Comparison of ENCODE assay signal across 8 cellular contexts in genomic region chr14:23319746-23320583, GRCh38. TPM values are rescaled to one million over a fixed set of nuclear protein-coding genes. Genes with fewer than 3 reads are reported as not detected.
A peak's percentile ranks its signal among the peaks of the same experiment; 100 is the strongest.
DNase-seq lines count a peak whose midpoint lies in the region; ATAC-seq lines count a peak whose summit lies in the region.

No MANE protein-coding gene starts in this region.

- H3K27me3 Mint-ChIP-seq in activated CD4-positive, alpha-beta T cell treated with anti-CD3 and anti-CD28 coated beads for 36 hours, result no peaks in the 10 kb centered on the region
- H3K27me3 Mint-ChIP-seq in activated naive CD8-positive, alpha-beta T cell treated with anti-CD3 and anti-CD28 coated beads, Interleukin-2, amount 10 ng/mL, durations not matched to agents 7 days and 5 days, result no peaks in the 10 kb centered on the region

- H3K4me3 Mint-ChIP-seq in activated CD4-positive, alpha-beta T cell treated with anti-CD3 and anti-CD28 coated beads for 36 hours, result peak overlapping the region; percentile 93
- peak overlapping the region; percentile 93 for H3K4me3 Mint-ChIP-seq in activated naive CD8-positive, alpha-beta T cell treated with anti-CD3 and anti-CD28 coated beads, Interleukin-2, amount 10 ng/mL, durations not matched to agents 7 days and 5 days

- no peaks in the 10 kb centered on the region for H3K27me3 ChIP-seq in layer of hippocampus (ENCODE audit: control insufficient read depth, insufficient read depth, low read length)

- H3K27ac Mint-ChIP-seq in activated CD4-positive, alpha-beta T cell treated with anti-CD3 and anti-CD28 coated beads for 36 hours, result peak overlapping the region; percentile 95
- H3K27ac Mint-ChIP-seq in activated naive CD8-positive, alpha-beta T cell treated with anti-CD3 and anti-CD28 coated beads, Interleukin-2, amount 10 ng/mL, durations not matched to agents 7 days and 5 days, result peak overlapping the region; percentile 98

- DNase-seq in activated CD4-positive, alpha-beta T cell treated with anti-CD3 and anti-CD28 coated beads for 36 hours, result no peak
- no peak for DNase-seq in activated CD4-positive, alpha-beta T cell treated with anti-CD3 and anti-CD28 coated beads, Interleukin-2, amount 50 U/mL, for 48 hours
- DNase-seq in activated naive CD8-positive, alpha-beta T cell treated with anti-CD3 and anti-CD28 coated beads, Interleukin-2, amount 10 ng/mL, durations not matched to agents 7 days and 5 days, result no peak

- H3K4me1 Mint-ChIP-seq in activated CD4-positive, alpha-beta T cell treated with anti-CD3 and anti-CD28 coated beads for 36 hours, result peaks cover 25% of the 10 kb centered on the region
- H3K4me1 Mint-ChIP-seq in activated naive CD8-positive, alpha-beta T cell treated with anti-CD3 and anti-CD28 coated beads, Interleukin-2, amount 10 ng/mL, durations not matched to agents 7 days and 5 days, result peaks cover 26% of the 10 kb centered on the region

- POLR2A ChIA-PET in activated CD4-positive, alpha-beta T cell treated with anti-CD3 and anti-CD28 coated beads for 36 hours (lab: Charles Lee), result interaction anchor here (0.5 to 4.7 kb wide), 5 partner anchors 17 to 234 kb away, joined by 3 to 93 read pairs (median 14); partner anchors contain the start of genes ACIN1, C14orf119, HOMEZ and PPP1R3E
- POLR2A ChIA-PET in activated naive CD8-positive, alpha-beta T cell treated with anti-CD3 and anti-CD28 coated beads, Interleukin-2, amount 10 ng/mL, durations not matched to agents 7 days and 5 days (lab: Charles Lee), result interaction anchor here (0.6 to 6.4 kb wide), 16 partner anchors 10 to 795 kb away, joined by 3 to 182 read pairs (median 8); partner anchors contain the start of genes ACIN1, BCL2L2, C14orf119 and CEBPE

- peaks cover 30% of the 10 kb centered on the region for H3K36me3 Mint-ChIP-seq in activated CD4-positive, alpha-beta T cell treated with anti-CD3 and anti-CD28 coated beads for 36 hours (ENCODE audit: low read depth)
- H3K36me3 Mint-ChIP-seq in activated naive CD8-positive, alpha-beta T cell treated with anti-CD3 and anti-CD28 coated beads, Interleukin-2, amount 10 ng/mL, durations not matched to agents 7 days and 5 days, result peaks cover 13% of the 10 kb centered on the region

- intact Hi-C loops in activated CD4-positive, alpha-beta T cell treated with anti-CD3 and anti-CD28 coated beads for 36 hours (cut with DNase I, micrococcal nuclease), result loop anchor here in 1 of 2 experiments (5.0 kb wide), 2 partner anchors 237 to 1122 kb away; partner anchors contain the start of genes SDR39U1 and THTPA

- no peak for ATAC-seq in activated CD4-positive, alpha-beta T cell treated with anti-CD3 and anti-CD28 coated beads for 36 hours
- no peak for ATAC-seq in activated naive CD8-positive, alpha-beta T cell treated with anti-CD3 and anti-CD28 coated beads, Interleukin-2, amount 10 ng/mL, durations not matched to agents 7 days and 5 days (ENCODE audit: low read depth)
- no peak for ATAC-seq in HG03571 (IDR thresholded peaks at IDR 0.05; ENCODE audit: unreplicated experiment)
- ATAC-seq in GM18517 (IDR thresholded peaks at IDR 0.05; ENCODE audit: unreplicated experiment), result no peak
- no peak for ATAC-seq in HG02610 (IDR thresholded peaks at IDR 0.05; ENCODE audit: unreplicated experiment)

- H3K9me3 Mint-ChIP-seq in activated CD4-positive, alpha-beta T cell treated with anti-CD3 and anti-CD28 coated beads for 36 hours (ENCODE audit: low read depth), result no peaks in the 10 kb centered on the region
- H3K9me3 Mint-ChIP-seq in activated naive CD8-positive, alpha-beta T cell treated with anti-CD3 and anti-CD28 coated beads, Interleukin-2, amount 10 ng/mL, durations not matched to agents 7 days and 5 days, result no peaks in the 10 kb centered on the region

- CTCF ChIA-PET in activated CD4-positive, alpha-beta T cell treated with anti-CD3 and anti-CD28 coated beads for 36 hours (lab: Charles Lee), result interaction anchor here (0.5 to 11.6 kb wide), 10 partner anchors 9 to 391 kb away, joined by 3 to 173 read pairs (median 4); partner anchors contain the start of genes ACIN1, C14orf119, HOMEZ and PPP1R3E

- H3K27ac ChIP-seq in layer of hippocampus (ENCODE audit: low read depth, low read length), result peak overlapping the region; percentile 98
- peak overlapping the region; percentile 97 for H3K27ac ChIP-seq in temporal lobe (ENCODE audit: low read depth, low read length)

RNA-seq across cellular contexts. Expression of gene PABPN1, which starts 1.3 kb away (rescaled TPM):
- total RNA-seq in activated CD4-positive, alpha-beta T cell treated with anti-CD3 and anti-CD28 coated beads for 36 hours, result 100 to 1,000 TPM; 237 to 338 TPM
- total RNA-seq in activated naive CD8-positive, alpha-beta T cell treated with anti-CD3 and anti-CD28 coated beads, Interleukin-2, amount 10 ng/mL, durations not matched to agents 7 days and 5 days, result 100 to 1,000 TPM; 207 to 208 TPM
- total RNA-seq in temporal lobe, result 38.6 TPM

RNA-seq across cellular contexts. Expression of gene BCL2L2, which starts 13.3 kb away (rescaled TPM):
- 1 to 10 TPM in 1 of 2 experiments, under 1 TPM in 1; 0.73 to 1.2 TPM for total RNA-seq in activated CD4-positive, alpha-beta T cell treated with anti-CD3 and anti-CD28 coated beads for 36 hours
- 1 to 10 TPM; 3.7 to 5.7 TPM for total RNA-seq in activated naive CD8-positive, alpha-beta T cell treated with anti-CD3 and anti-CD28 coated beads, Interleukin-2, amount 10 ng/mL, durations not matched to agents 7 days and 5 days
- 11.1 TPM for total RNA-seq in temporal lobe

RNA-seq across cellular contexts. Expression of gene PPP1R3E, which starts 17.3 kb away (rescaled TPM):
- total RNA-seq in activated CD4-positive, alpha-beta T cell treated with anti-CD3 and anti-CD28 coated beads for 36 hours, result 10 to 100 TPM; 30.9 to 44.6 TPM
- 10 to 100 TPM; 50.8 to 51.7 TPM for total RNA-seq in activated naive CD8-positive, alpha-beta T cell treated with anti-CD3 and anti-CD28 coated beads, Interleukin-2, amount 10 ng/mL, durations not matched to agents 7 days and 5 days
- total RNA-seq in temporal lobe, result 3.0 TPM

RNA-seq across cellular contexts. Expression of gene SLC22A17, which starts 32.7 kb away (rescaled TPM):
- 1 to 10 TPM; 4.7 to 5.3 TPM for total RNA-seq in activated CD4-positive, alpha-beta T cell treated with anti-CD3 and anti-CD28 coated beads for 36 hours
- total RNA-seq in activated naive CD8-positive, alpha-beta T cell treated with anti-CD3 and anti-CD28 coated beads, Interleukin-2, amount 10 ng/mL, durations not matched to agents 7 days and 5 days, result 1 to 10 TPM; 3.4 to 4.8 TPM
- 155 TPM for total RNA-seq in temporal lobe

RNA-seq across cellular contexts. Expression of gene HOMEZ, which starts 34.0 kb away (rescaled TPM):
- total RNA-seq in activated CD4-positive, alpha-beta T cell treated with anti-CD3 and anti-CD28 coated beads for 36 hours, result 10 to 100 TPM; 13.7 to 17.5 TPM
- 10 to 100 TPM; 11.8 to 12.8 TPM for total RNA-seq in activated naive CD8-positive, alpha-beta T cell treated with anti-CD3 and anti-CD28 coated beads, Interleukin-2, amount 10 ng/mL, durations not matched to agents 7 days and 5 days
- 1.7 TPM for total RNA-seq in temporal lobe
